ENCODE assay signal across 18 cellular contexts in genomic region chr9:4638968-4639367, GRCh38. TPM values are rescaled to one million over a fixed set of nuclear protein-coding genes. Genes with fewer than 3 reads are reported as not detected.
DNase-seq lines count a peak whose midpoint lies in the region; ATAC-seq and TF ChIP-seq lines count a peak whose summit lies in the region.
"Had no signal": no experiment of that assay in that cellular context is flagged by ENCODE, and none has a peak within 500 bp of the region (broad histone marks: within the 10 kb centered on the region; RNA-seq: fewer than 3 reads in every experiment).

No MANE protein-coding gene starts in this region.

- CTCF ChIA-PET in CD8-positive, alpha-beta T cell (lab: Charles Lee): interaction anchor here (1.0 to 4.6 kb wide), 17 partner anchors 10 to 324 kb away, joined by 3 to 59 read pairs (median 7); partner anchors contain the start of gene SPATA6L
- CTCF ChIA-PET in WTC11 (lab: Charles Lee): interaction anchor here (1.1 to 2.0 kb wide), 4 partner anchors 34 to 257 kb away, joined by 4 to 28 read pairs (median 10); no protein-coding TSS in a partner anchor

- POLR2A ChIA-PET in CD8-positive, alpha-beta T cell (lab: Charles Lee): interaction anchor here (1.4 kb wide), 1 partner anchor 39 kb away, joined by 4 read pairs; no protein-coding TSS in a partner anchor
- POLR2A ChIA-PET in WTC11 (lab: Charles Lee): no interaction called here

- no peak for TF ChIP-seq POLR2A in GM18505 (IDR thresholded peaks at IDR 0.05; ENCODE audit: borderline replicate concordance, extremely low read depth, insufficient read depth, insufficient read length)

- H3K9me3 Mint-ChIP-seq in CD8-positive, alpha-beta T cell: no peaks in the 10 kb centered on the region
- H3K9me3 Mint-ChIP-seq in WTC11: no peaks in the 10 kb centered on the region
- H3K9me3 Mint-ChIP-seq: CD4-positive, CD25-positive, alpha-beta regulatory T cell; HFFc6 had no signal

- no peak overlapping the region for H3K4me3 Mint-ChIP-seq in CD8-positive, alpha-beta T cell
- no peak overlapping the region for H3K4me3 Mint-ChIP-seq in WTC11
- H3K4me3 Mint-ChIP-seq: CD4-positive, CD25-positive, alpha-beta regulatory T cell; HFFc6 had no signal

- ATAC-seq in CD8-positive, alpha-beta T cell: no peak
- ATAC-seq in WTC11 (peak; percentile 57; the same call in 1 of the 2 replicates), GM21825 (IDR thresholded peaks at IDR 0.05; ENCODE audit: unreplicated experiment) (no peak), GM18505 (IDR thresholded peaks at IDR 0.05; ENCODE audit: unreplicated experiment) (no peak)
- ATAC-seq: HepG2 had no signal

- no peaks in the 10 kb centered on the region for H3K4me1 ChIP-seq in CD8-positive, alpha-beta T cell (ENCODE audit: insufficient read depth, low read length)
- H3K4me1 ChIP-seq in HUES48 (ENCODE audit: control insufficient read depth, insufficient read depth, low read length): peaks cover 16% of the 10 kb centered on the region
- H3K4me1 ChIP-seq: Caco-2, HAP-1 had no signal

- no peak for TF ChIP-seq CTCF in CD8-positive, alpha-beta T cell (IDR thresholded peaks at IDR 0.05)
- no peak for TF ChIP-seq CTCF in WTC11 (IDR thresholded peaks at IDR 0.05)

- H3K27me3 Mint-ChIP-seq in CD8-positive, alpha-beta T cell (ENCODE audit: low read depth): no peaks in the 10 kb centered on the region
- no peaks in the 10 kb centered on the region for H3K27me3 Mint-ChIP-seq in WTC11 (ENCODE audit: low read depth)
- H3K27me3 Mint-ChIP-seq: CD4-positive, CD25-positive, alpha-beta regulatory T cell had no signal

- H3K4me1 Mint-ChIP-seq in CD8-positive, alpha-beta T cell (ENCODE audit: low read depth): peaks cover 12% of the 10 kb centered on the region
- H3K4me1 Mint-ChIP-seq in WTC11: peaks cover 15% of the 10 kb centered on the region

- no peak overlapping the region for H3K9ac ChIP-seq in HUES48 (ENCODE audit: low read depth, low read length)
- H3K9ac ChIP-seq: BLaER1 treated with 17β-estradiol and CSF1 and Interleukin-3, amounts not matched to agents 10 nM and 100 nM had no signal

- no peaks in the 10 kb centered on the region for H3K9me3 ChIP-seq in CD8-positive, alpha-beta T cell (ENCODE audit: low read length)
- H3K9me3 ChIP-seq in HUES48 (ENCODE audit: control insufficient read depth, insufficient read depth, low read length): no peaks in the 10 kb centered on the region
- H3K9me3 ChIP-seq: BLaER1 treated with 17β-estradiol and CSF1 and Interleukin-3, amounts not matched to agents 10 nM and 100 nM; Caco-2; HAP-1 had no signal

- peak overlapping the region; percentile 23 for H3K27ac Mint-ChIP-seq in CD8-positive, alpha-beta T cell
- H3K27ac Mint-ChIP-seq in WTC11: no peak overlapping the region
- H3K27ac Mint-ChIP-seq: HFFc6 had no signal

- intact Hi-C loops in CD8-positive, alpha-beta T cell (cut with DNase I, micrococcal nuclease): loop anchor here (1.0 to 2.0 kb wide), 2 partner anchors 80 to 324 kb away; no protein-coding TSS in a partner anchor

- no peak overlapping the region for H3K27ac ChIP-seq in CD8-positive, alpha-beta T cell (ENCODE audit: low read depth, low read length)
- peak overlapping the region; percentile 42 for H3K27ac ChIP-seq in HUES48 (ENCODE audit: low read depth, low read length)
- H3K27ac ChIP-seq: BLaER1 treated with 17β-estradiol and CSF1 and Interleukin-3, amounts not matched to agents 10 nM and 100 nM had no signal

- peak; percentile 3 to 50 for DNase-seq in NCI-H2081 (lab: John Stamatoyannopoulos, UW)
- DNase-seq in NCI-H2081 treated with DMSO at 0.1 percent for 48 hours (lab: John Stamatoyannopoulos, UW): no peak
- DNase-seq in CD8-positive, alpha-beta T cell: no peak
- no peak for DNase-seq in WTC11 (ENCODE audit: low spot score)
- DNase-seq in NCI-H345 (lab: John Stamatoyannopoulos, UW): no peak
- DNase-seq: 8988T; ACHN; Caco-2; CD4-positive, CD25-positive, alpha-beta regulatory T cell; DND-41; GDM1; HFFc6 had no signal

- no peaks in the 10 kb centered on the region for H3K36me3 ChIP-seq in CD8-positive, alpha-beta T cell (ENCODE audit: insufficient read depth, low read length)
- H3K36me3 ChIP-seq in HUES48 (ENCODE audit: control insufficient read depth, insufficient read depth, low read length): no peaks in the 10 kb centered on the region
- H3K36me3 ChIP-seq: BLaER1 treated with 17β-estradiol and CSF1 and Interleukin-3, amounts not matched to agents 10 nM and 100 nM; HAP-1 had no signal

- H3K27me3 ChIP-seq in CD8-positive, alpha-beta T cell (ENCODE audit: insufficient read depth, low read length): no peaks in the 10 kb centered on the region
- H3K27me3 ChIP-seq in HUES48 (ENCODE audit: control insufficient read depth, insufficient read depth, low read length): no peaks in the 10 kb centered on the region
- H3K27me3 ChIP-seq: BLaER1 treated with 17β-estradiol and CSF1 and Interleukin-3, amounts not matched to agents 10 nM and 100 nM had no signal

- H3K4me3 ChIP-seq in CD8-positive, alpha-beta T cell (ENCODE audit: low read depth, low read length): no peak overlapping the region
- no peak overlapping the region for H3K4me3 ChIP-seq in HUES48 (ENCODE audit: low read depth, low read length)
- H3K4me3 ChIP-seq: BLaER1 treated with 17β-estradiol and CSF1 and Interleukin-3, amounts not matched to agents 10 nM and 100 nM; HAP-1 had no signal

- H3K36me3 Mint-ChIP-seq in CD8-positive, alpha-beta T cell: no peaks in the 10 kb centered on the region
- no peaks in the 10 kb centered on the region for H3K36me3 Mint-ChIP-seq in WTC11
- H3K36me3 Mint-ChIP-seq: CD4-positive, CD25-positive, alpha-beta regulatory T cell had no signal

TF ChIP-seq in WTC11, 78 proteins besides CTCF, POLR2A, EP300 and RAD21 (continues in another document):
- TF ChIP-seq PRRX2 (CRISPR knock-in tag; IDR thresholded peaks at IDR 0.05): no peak
- TF ChIP-seq NR3C1 (CRISPR knock-in tag; conservative IDR thresholded peaks at IDR 0.05; ENCODE audit: low read depth): no peak
- TF ChIP-seq ZNF532 (CRISPR knock-in tag; IDR thresholded peaks at IDR 0.05; ENCODE audit: borderline replicate concordance): no peak
- TF ChIP-seq JAZF1 (CRISPR knock-in tag; IDR thresholded peaks at IDR 0.05): no peak
- TF ChIP-seq STAT6 (CRISPR knock-in tag; conservative IDR thresholded peaks at IDR 0.05; ENCODE audit: low read depth): no peak
- no peak for TF ChIP-seq MLX (CRISPR knock-in tag; IDR thresholded peaks at IDR 0.05)
- no peak for TF ChIP-seq CREB1 (CRISPR knock-in tag; IDR thresholded peaks at IDR 0.05)
- TF ChIP-seq ETV6 (CRISPR knock-in tag; IDR thresholded peaks at IDR 0.05): no peak

RNA-seq across cellular contexts. Expression of gene PLPP6, which starts 23.1 kb away (rescaled TPM):
- 1 to 10 TPM; 4.4 TPM for total RNA-seq in CD8-positive, alpha-beta T cell
- 13.4 to 13.5 TPM (median 13.5 TPM) in 3 replicates for total RNA-seq in WTC11 (2021)

RNA-seq across cellular contexts. Expression of gene SPATA6L, which starts 27.3 kb away (rescaled TPM):
- total RNA-seq in CD8-positive, alpha-beta T cell: 1 to 10 TPM; 2.6 to 3.3 TPM
- total RNA-seq in WTC11 (2021): 1.7 to 2.5 TPM (median 1.8 TPM) in 3 replicates

RNA-seq across cellular contexts. Expression of gene CDC37L1, which starts 40.4 kb away (rescaled TPM):
- total RNA-seq in CD8-positive, alpha-beta T cell: 10 to 100 TPM; 35.1 to 36.1 TPM
- 16.7 to 20.1 TPM (median 18.8 TPM) in 3 replicates for total RNA-seq in WTC11 (2021)

Comparison
In these comparisons a context has a peak if more than half of its experiments do, and no peak if none do; other contexts are left out.
1. DNase-seq: peak in NCI-H2081 (2 of 2); none in NCI-H2081 treated with DMSO at 0.1 percent for 48 hours (single experiment), CD8-positive, alpha-beta T cell (0 of 7), WTC11 (single experiment) and NCI-H345 (single experiment).